ENCODE assay signal across 16 cellular contexts in the genomic region with DNA sequence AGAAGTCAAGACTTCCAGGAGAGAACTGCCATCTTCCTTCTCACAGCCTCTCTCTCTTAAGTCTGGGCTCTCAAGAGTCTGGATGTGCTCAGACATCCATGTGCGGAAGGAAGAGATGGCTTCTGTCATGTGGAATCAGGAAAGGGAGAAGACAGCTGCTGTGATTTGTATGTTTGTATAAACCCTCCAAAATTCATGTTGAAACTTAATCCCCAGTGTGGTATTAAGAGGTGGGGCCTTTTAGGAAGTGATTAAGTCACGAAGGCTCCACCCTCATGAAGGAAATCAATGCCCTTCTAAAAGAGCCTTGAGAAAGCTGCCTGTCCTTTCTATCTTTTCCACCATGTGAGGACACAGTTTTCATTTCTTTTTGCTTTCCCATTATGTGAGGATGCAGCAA.
DNase-seq lines count a peak whose midpoint lies in the region; ATAC-seq and TF ChIP-seq lines count a peak whose summit lies in the region.
"Had no signal": no experiment of that assay in that cellular context is flagged by ENCODE, and none has a peak within 500 bp of the region (broad histone marks: within the 10 kb centered on the region; RNA-seq: fewer than 3 reads in every experiment).

No MANE protein-coding gene starts in this region.

- no peaks in the 10 kb centered on the region for H3K27me3 Mint-ChIP-seq in chondrocyte (ENCODE audit: low read depth)
- H3K27me3 Mint-ChIP-seq: CD4-positive, CD25-positive, alpha-beta regulatory T cell had no signal

- peaks cover 1% of the 10 kb centered on the region for H3K36me3 Mint-ChIP-seq in chondrocyte (ENCODE audit: low read depth)
- H3K36me3 Mint-ChIP-seq: CD4-positive, CD25-positive, alpha-beta regulatory T cell had no signal

- no peak for DNase-seq in Right ventricle myocardium inferior (ENCODE audit: missing footprints)
- no peak for DNase-seq in right atrium auricular region (ENCODE audit: low spot score)
- peak; percentile 34 for DNase-seq in fibroblast of peridontal ligament (ENCODE audit: extremely low read depth)
- DNase-seq in left kidney (ENCODE audit: low read depth, low spot score) = peak; percentile 33
- no peak for DNase-seq in chondrocyte (ENCODE audit: low spot score)
- DNase-seq in stimulated activated CD4-positive, alpha-beta T cell treated with anti-CD3 and anti-CD28 coated beads, Interleukin-4, amount 100 ng/mL, for 1 hour = no peak
- DNase-seq in C1 segment of cervical spinal cord (lab: John Stamatoyannopoulos, UW) = no peak
- DNase-seq: Calu3; CD4-positive, CD25-positive, alpha-beta regulatory T cell; Karpas-422; NCI-H1105 treated with DMSO at 0.1 percent for 48 hours; NCI-H187; NCI-H2171; NCI-H446 treated with DMSO at 0.1 percent for 48 hours; SIG-M5 had no signal

- H3K27me3 ChIP-seq in right atrium auricular region = no peaks in the 10 kb centered on the region

- intact Hi-C loops in Right ventricle myocardium inferior (cut with DNase I) = no loop called here

- no peaks in the 10 kb centered on the region for H3K9me3 ChIP-seq in right atrium auricular region

- peaks cover 15% of the 10 kb centered on the region for H3K4me1 Mint-ChIP-seq in chondrocyte (ENCODE audit: low read depth)

- H3K27ac ChIP-seq in right atrium auricular region = no peak overlapping the region

- no peaks in the 10 kb centered on the region for H3K36me3 ChIP-seq in right atrium auricular region

- H3K9me3 Mint-ChIP-seq in chondrocyte (ENCODE audit: low read depth) = no peaks in the 10 kb centered on the region

- TF ChIP-seq CTCF in right atrium auricular region (IDR thresholded peaks at IDR 0.05) = no peak
- TF ChIP-seq CTCF in chondrocyte (IDR thresholded peaks at IDR 0.05) = no peak

- ATAC-seq in Right ventricle myocardium inferior = peak; percentile 59
- no peak for ATAC-seq in GM18517 (IDR thresholded peaks at IDR 0.05; ENCODE audit: unreplicated experiment)

- no peak overlapping the region for H3K27ac Mint-ChIP-seq in chondrocyte (ENCODE audit: unreplicated experiment)
- H3K27ac Mint-ChIP-seq: CD4-positive, CD25-positive, alpha-beta regulatory T cell had no signal

- H3K4me1 ChIP-seq in right atrium auricular region = peaks cover 0 to 11% of the 10 kb centered on the region in 2 donors

- no peak overlapping the region for H3K4me3 Mint-ChIP-seq in chondrocyte (ENCODE audit: unreplicated experiment)
- H3K4me3 Mint-ChIP-seq: CD4-positive, CD25-positive, alpha-beta regulatory T cell had no signal

- H3K4me3 ChIP-seq in right atrium auricular region = no peak overlapping the region

Comparison
In these comparisons a context has a peak if more than half of its experiments do, and no peak if none do; other contexts are left out.
1. DNase-seq: peak in fibroblast of peridontal ligament (single experiment) and left kidney (single experiment); none in Right ventricle myocardium inferior (single experiment), right atrium auricular region (single experiment), chondrocyte (single experiment), stimulated activated CD4-positive, alpha-beta T cell treated with anti-CD3 and anti-CD28 coated beads, Interleukin-4, amount 100 ng/mL, for 1 hour (single experiment) and C1 segment of cervical spinal cord (0 of 14).